In genomic region chr2:140621963-140622362, GRCh38 we compare ENCODE assay signal across 2 cellular contexts.
TF ChIP-seq lines count a peak whose summit lies in the region.

No MANE protein-coding gene starts in this region.

TF ChIP-seq in HepG2, 621 proteins besides CTCF, POLR2A, EP300 and RAD21:
- TF ChIP-seq CEBPB (IDR thresholded peaks at IDR 0.05; ENCODE audit: borderline replicate concordance, low read depth, low read length) (peak; percentile 62), ZNF446 (CRISPR knock-in tag; IDR thresholded peaks at IDR 0.05) (no peak)

TF ChIP-seq in IMR-90, 13 proteins besides CTCF, POLR2A, EP300 and RAD21:
- TF ChIP-seq RFX5 (IDR thresholded peaks at IDR 0.05; ENCODE audit: low read depth, low read length) (no peak), ELK1 (IDR thresholded peaks at IDR 0.05; ENCODE audit: borderline replicate concordance, low read depth, low read length) (no peak), FOS (IDR thresholded peaks at IDR 0.05; ENCODE audit: low read depth, low read length) (no peak), BHLHE40 (IDR thresholded peaks at IDR 0.05; ENCODE audit: low read depth, low read length) (no peak), CEBPB (IDR thresholded peaks at IDR 0.05; ENCODE audit: low read depth, low read length) (peak; percentile 58), CHD1 (IDR thresholded peaks at IDR 0.05; ENCODE audit: low read depth, low read length) (no peak), NFE2L2 (IDR thresholded peaks at IDR 0.05; ENCODE audit: low read depth, low read length) (no peak)
TF ChIP-seq in IMR-90: peak in this region for 1.
